Comparison of ENCODE assay signal across 25 cellular contexts in the genomic region with DNA sequence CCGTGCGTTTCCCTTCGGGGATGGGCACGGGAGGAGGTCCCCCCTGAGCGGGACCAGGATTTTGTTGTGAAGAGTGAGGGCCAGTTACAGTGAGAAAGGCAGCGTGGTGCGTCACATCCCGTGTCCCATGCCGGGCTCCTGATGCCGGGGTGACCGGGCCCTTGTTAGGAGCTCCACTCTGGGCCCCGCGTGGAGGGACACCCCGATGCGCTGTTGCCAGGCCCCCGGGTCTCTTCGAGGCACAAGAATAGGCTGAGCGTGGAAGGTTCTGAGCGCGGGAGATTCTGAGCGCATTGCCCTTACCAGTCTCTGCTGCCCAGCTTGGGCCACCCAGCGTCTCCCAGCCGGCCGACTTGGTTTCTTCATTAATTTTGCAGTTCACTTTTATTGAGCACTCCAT.
"Had no signal": no experiment of that assay in that cellular context is flagged by ENCODE, and none has a peak within 500 bp of the region (broad histone marks: within the 10 kb centered on the region; RNA-seq: fewer than 3 reads in every experiment).

No MANE protein-coding gene starts in this region.

- H3K4me1 ChIP-seq: SJCRH30 had no signal

- H3K9me3 ChIP-seq: MG63, SJCRH30 had no signal

- DNase-seq: IMR-90, Karpas-422, KG1, MG63, NCI-H1092, NCI-H1105 treated with DMSO at 0.1 percent for 48 hours, NCI-H1417 treated with DMSO at 0.1 percent for 48 hours, NCI-H146, NCI-H1694 treated with DMSO at 0.1 percent for 48 hours, NCI-H1930, NCI-H2081, NCI-H2107, NCI-H2171, NCI-H226, NCI-H446, NCI-H510A, NCI-H524 treated with DMSO at 0.1 percent for 48 hours, NCI-H69, NCI-H774, RPMI8226, SHP77 treated with DMSO at 0.1 percent for 48 hours, SJCRH30 had no signal

- H3K4me3 ChIP-seq: MG63, SJCRH30 had no signal

- H3K27ac ChIP-seq: SJCRH30 had no signal

- H3K27me3 ChIP-seq: MG63, SJCRH30 had no signal

- H3K36me3 ChIP-seq: SJCRH30 had no signal

- ATAC-seq: HepG2, SK-N-SH treated with all-trans-retinoic acid at 6 μM for 48 hours had no signal

- FAIRE-seq: HepG2, RCC 7860 had no signal
